ENCODE assay signal across 8 cellular contexts in genomic region chr5:138331449-138332368, GRCh38. TPM values are rescaled to one million over a fixed set of nuclear protein-coding genes. Genes with fewer than 3 reads are reported as not detected.
DNase-seq lines count a peak whose midpoint lies in the region; FAIRE-seq and TF ChIP-seq lines count a peak whose summit lies in the region.

TSS of gene CDC25C (minus strand) at chr5:138331804. CDS start at chr5:138331180, 624 bp downstream.

- peaks cover 12% of the 10 kb centered on the region for H3K4me1 ChIP-seq in SJSA1 (replicated peaks)
- peaks cover 0 to 8% of the 10 kb centered on the region in 2 donors for H3K4me1 ChIP-seq in neuronal stem cell (ENCODE audit: control insufficient read depth in 2 of 2, insufficient read depth in 1 of 2, low read depth in 1 of 2, low read length in 2 of 2)
- H3K4me1 ChIP-seq in subcutaneous abdominal adipose tissue (ENCODE audit: control insufficient read depth in 5 of 5, insufficient read depth in 5 of 5, low read length in 5 of 5), result peaks cover 2 to 16% (median 14%) of the 10 kb centered on the region in 5 donors

- no peak for TF ChIP-seq CTCF in HFF-Myc (IDR thresholded peaks at IDR 0.05; ENCODE audit: low read depth, low read length, missing control alignments)

- WGBS in neuronal stem cell (ENCODE audit: extremely low coverage in 2 of 2, insufficient read length in 2 of 2, insufficient replicate concordance in 1 of 2), 2 donors, result no CpG with 5 or more reads among the region's 55 CpGs

- H3K27ac ChIP-seq in SJSA1 (peak within 1 kb of the TSS; percentile 84), neuronal stem cell (replicated peaks; ENCODE audit: low read length) (peak within 1 kb of the TSS; percentile 11), subcutaneous abdominal adipose tissue (ENCODE audit: low read depth, low read length) (no peak within 1 kb of the TSS)

- no peaks in the 10 kb centered on the region for H3K9me3 ChIP-seq in SJSA1 (replicated peaks)
- H3K9me3 ChIP-seq in neuronal stem cell (replicated peaks in 1 of 2; ENCODE audit: control insufficient read depth in 2 of 2, insufficient read depth in 1 of 2, low read depth in 1 of 2, low read length in 2 of 2), result no peaks in the 10 kb centered on the region
- no peaks in the 10 kb centered on the region for H3K9me3 ChIP-seq in subcutaneous abdominal adipose tissue (ENCODE audit: control insufficient read depth in 5 of 5, low read length in 5 of 5)

- no peak within 1 kb of the TSS for H3K14ac ChIP-seq in neuronal stem cell (ENCODE audit: low read length)

- H3K27me3 ChIP-seq in SJSA1 (replicated peaks) (no peaks in the 10 kb centered on the region), neuronal stem cell (ENCODE audit: control insufficient read depth in 3 of 3, insufficient read depth in 3 of 3, low read depth in 1 of 3, low read length in 3 of 3) (no peaks in the 10 kb centered on the region), subcutaneous abdominal adipose tissue (ENCODE audit: control insufficient read depth in 5 of 5, insufficient read depth in 4 of 5, low read length in 5 of 5) (no peaks in the 10 kb centered on the region)

- H2AFZ ChIP-seq in neuronal stem cell (ENCODE audit: low read length), result peak within 1 kb of the TSS; percentile 89

- no peak within 1 kb of the TSS for H4K8ac ChIP-seq in neuronal stem cell (ENCODE audit: low read depth, low read length)

- peak within 1 kb of the TSS; percentile 56 for H3K9ac ChIP-seq in neuronal stem cell (ENCODE audit: low read depth, low read length, poor library complexity)
- peak within 1 kb of the TSS in 4 of 5 donors; percentile 42 to 72 (median 65) for H3K9ac ChIP-seq in subcutaneous abdominal adipose tissue (ENCODE audit: low read length in 5 of 5)

- H3K4me3 ChIP-seq in HFF-Myc (replicated peaks; ENCODE audit: low read depth, low read length) (peak within 1 kb of the TSS; percentile 67), SJSA1 (peak within 1 kb of the TSS; percentile 53), neuronal stem cell (ENCODE audit: low read length in 2 of 2) (peak within 1 kb of the TSS; percentile 76 to 92), subcutaneous abdominal adipose tissue (ENCODE audit: low read depth in 1 of 5, low read length in 5 of 5) (peak within 1 kb of the TSS; percentile 75 to 86 (median 79))

- H3K4me2 ChIP-seq in neuronal stem cell (ENCODE audit: insufficient read depth, low read length, poor library complexity, severe bottlenecking), result peak within 1 kb of the TSS; percentile 82

- peak; percentile 74 for FAIRE-seq in frontal cortex (lab: Jason Lieb, UNC)

- H3K36me3 ChIP-seq in SJSA1 (peaks cover 16% of the 10 kb centered on the region), neuronal stem cell (replicated peaks in 1 of 2; ENCODE audit: control insufficient read depth in 2 of 2, insufficient read depth in 2 of 2, low read length in 2 of 2) (peaks cover 0 to 32% of the 10 kb centered on the region in 2 donors), subcutaneous abdominal adipose tissue (ENCODE audit: control insufficient read depth in 5 of 5, insufficient read depth in 5 of 5, low read length in 5 of 5) (no peaks in the 10 kb centered on the region)

- H3K18ac ChIP-seq in neuronal stem cell (ENCODE audit: low read length), result no peak within 1 kb of the TSS

- H3K79me1 ChIP-seq in neuronal stem cell (ENCODE audit: low read depth, low read length), result peaks cover 4% of the 10 kb centered on the region

- no peak within 1 kb of the TSS for H2AK5ac ChIP-seq in neuronal stem cell (ENCODE audit: low read depth, low read length)

- no peak within 1 kb of the TSS for H3K23ac ChIP-seq in neuronal stem cell (ENCODE audit: low read depth, low read length, poor library complexity)

- H2BK120ac ChIP-seq in neuronal stem cell (ENCODE audit: low read depth, low read length), result no peak within 1 kb of the TSS

- DNase-seq in GM04503 (ENCODE audit: low read depth) (peak; percentile 98), HFF-Myc (ENCODE audit: extremely low read depth, low read depth) (peak; percentile 96), MV-4-11 (lab: John Stamatoyannopoulos, UW) (peak; percentile 99), SJSA1 (ENCODE audit: low read depth in 1 of 2, low spot score in 2 of 2) (peak; percentile 99 to 100), frontal cortex (ENCODE audit: low spot score in 2 of 2) (peak; percentile 80 to 94), neuronal stem cell (ENCODE audit: low spot score) (peak; percentile 97)
- peak; percentile 98 for DNase-seq in activated naive CD4-positive, alpha-beta T cell treated with Interleukin-2 at 50 U/mL for 16 hours

- H3K4ac ChIP-seq in neuronal stem cell (ENCODE audit: low read length), result no peak within 1 kb of the TSS

- no peak within 1 kb of the TSS for H2BK12ac ChIP-seq in neuronal stem cell (ENCODE audit: low read length)

- no peak within 1 kb of the TSS for H4K91ac ChIP-seq in neuronal stem cell (ENCODE audit: low read depth, low read length, poor library complexity)

- H2BK5ac ChIP-seq in neuronal stem cell (ENCODE audit: low read length), result no peak within 1 kb of the TSS

- no peak within 1 kb of the TSS for H2BK15ac ChIP-seq in neuronal stem cell (ENCODE audit: low read length)

RNA-seq across cellular contexts. Expression of gene CDC25C, which starts in this region (rescaled TPM):
- 36.5 and 40.0 TPM in 2 replicates for total RNA-seq in SJSA1 (2014; rRNA removed; shearing (Covaris generic))
- 2.4 TPM for total RNA-seq in frontal cortex
- 35.3 TPM for polyA plus RNA-seq in neuronal stem cell (2013, experiment 1 of 2)
- polyA plus RNA-seq in neuronal stem cell (2013, experiment 2 of 2), result 34.6 TPM

Comparison
In these comparisons a context has a peak if more than half of its experiments do, and no peak if none do; other contexts are left out.
1. RNA of gene CDC25C (total RNA-seq): 36.5 to 40.0 TPM in SJSA1; 2.4 TPM in frontal cortex (single experiment); every median in the first group is over 10 times any median in the second.
2. Peak in every context shown above with its lines, with median percentiles within 50 percentile points of each other: DNase-seq and H3K4me3 ChIP-seq.